In the genomic region with DNA sequence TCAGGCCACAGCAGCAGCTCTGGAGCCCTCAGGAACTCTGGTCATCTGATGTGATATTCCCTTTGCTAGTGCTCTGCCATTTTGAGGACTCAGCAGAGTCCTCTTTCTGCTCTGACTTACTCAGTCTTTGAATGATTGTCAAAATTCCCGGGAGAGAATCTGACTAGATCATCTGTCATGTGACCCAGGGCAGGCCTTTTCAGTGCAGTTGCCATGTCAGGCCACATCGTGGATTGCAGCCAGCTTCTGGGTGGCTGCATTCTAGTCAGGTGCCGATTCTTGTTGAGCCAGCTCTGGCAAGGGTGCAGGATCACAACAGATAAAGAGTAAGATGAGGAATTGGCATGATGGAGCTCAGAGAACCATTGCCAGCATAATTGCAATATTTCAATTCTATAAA, we compare ENCODE assay signal across 15 cellular contexts.
DNase-seq lines count a peak whose midpoint lies in the region; FAIRE-seq and TF ChIP-seq lines count a peak whose summit lies in the region.
"Had no signal": no experiment of that assay in that cellular context is flagged by ENCODE, and none has a peak within 500 bp of the region (broad histone marks: within the 10 kb centered on the region; RNA-seq: fewer than 3 reads in every experiment).

No MANE protein-coding gene starts in this region.

- H2AFZ ChIP-seq in astrocyte (ENCODE audit: low read depth, low read length) (peak overlapping the region; percentile 15), neural progenitor cell (replicated peaks) (peak overlapping the region; percentile 82)

- H3K27me3 Mint-ChIP-seq in astrocyte (ENCODE audit: low read depth, unreplicated experiment) = no peaks in the 10 kb centered on the region
- peaks cover 6% of the 10 kb centered on the region for H3K27me3 Mint-ChIP-seq in neural progenitor cell (ENCODE audit: insufficient read depth, low read depth)
- no peaks in the 10 kb centered on the region for H3K27me3 Mint-ChIP-seq in CD4-positive, alpha-beta memory T cell
- H3K27me3 Mint-ChIP-seq: effector memory CD8-positive, alpha-beta T cell; stimulated activated naive CD8-positive, alpha-beta T cell treated with anti-CD3 and anti-CD28 coated beads, Interleukin-15, amount 100 ng/mL, for 72 hours had no signal

- no peaks in the 10 kb centered on the region for H3K36me3 ChIP-seq in astrocyte (ENCODE audit: insufficient read depth, low read length)
- no peaks in the 10 kb centered on the region for H3K36me3 ChIP-seq in neural progenitor cell
- no peaks in the 10 kb centered on the region for H3K36me3 ChIP-seq in CD4-positive, alpha-beta memory T cell (ENCODE audit: insufficient read depth, low read length)
- H3K36me3 ChIP-seq: prostate gland had no signal

- H3K27me3 ChIP-seq in astrocyte (ENCODE audit: insufficient read depth, low read length) = no peaks in the 10 kb centered on the region
- no peaks in the 10 kb centered on the region for H3K27me3 ChIP-seq in neural progenitor cell
- H3K27me3 ChIP-seq in CD4-positive, alpha-beta memory T cell (ENCODE audit: insufficient read depth, low read length) = no peaks in the 10 kb centered on the region

- H3K4me1 Mint-ChIP-seq in astrocyte (ENCODE audit: low read depth, unreplicated experiment) (no peaks in the 10 kb centered on the region), neural progenitor cell (peaks cover 4% of the 10 kb centered on the region)
- H3K4me1 Mint-ChIP-seq in CD4-positive, alpha-beta memory T cell = no peaks in the 10 kb centered on the region
- H3K4me1 Mint-ChIP-seq: stimulated activated naive CD8-positive, alpha-beta T cell treated with anti-CD3 and anti-CD28 coated beads, Interleukin-15, amount 100 ng/mL, for 72 hours had no signal

- no peaks in the 10 kb centered on the region for H3F3A ChIP-seq in neural progenitor cell (ENCODE audit: low read depth)

- no peak overlapping the region for H3K27ac ChIP-seq in astrocyte (ENCODE audit: low read depth, low read length)
- H3K27ac ChIP-seq in neural progenitor cell = no peak overlapping the region
- H3K27ac ChIP-seq in CD4-positive, alpha-beta memory T cell (ENCODE audit: low read depth, low read length) = no peak overlapping the region
- H3K27ac ChIP-seq: prostate gland had no signal

- H3K27ac Mint-ChIP-seq in astrocyte (ENCODE audit: unreplicated experiment) = no peak overlapping the region
- H3K27ac Mint-ChIP-seq in neural progenitor cell = no peak overlapping the region
- no peak overlapping the region for H3K27ac Mint-ChIP-seq in CD4-positive, alpha-beta memory T cell
- H3K27ac Mint-ChIP-seq: effector memory CD8-positive, alpha-beta T cell; stimulated activated naive CD8-positive, alpha-beta T cell treated with anti-CD3 and anti-CD28 coated beads, Interleukin-15, amount 100 ng/mL, for 72 hours had no signal

- POLR2A ChIA-PET in CD4-positive, alpha-beta memory T cell (lab: Charles Lee; ENCODE audit: partially characterized antibody) = no interaction called here

- H3K9ac ChIP-seq in astrocyte (ENCODE audit: low read length) (no peak overlapping the region), neural progenitor cell (no peak overlapping the region)
- H3K9ac ChIP-seq: SK-N-SH had no signal

- H3K36me3 Mint-ChIP-seq in astrocyte (ENCODE audit: low read depth, unreplicated experiment) (no peaks in the 10 kb centered on the region), neural progenitor cell (peaks cover 3% of the 10 kb centered on the region)
- H3K36me3 Mint-ChIP-seq in CD4-positive, alpha-beta memory T cell = no peaks in the 10 kb centered on the region

- no peaks in the 10 kb centered on the region for H4K20me1 ChIP-seq in astrocyte (ENCODE audit: insufficient read depth, low read length)
- H4K20me1 ChIP-seq in neural progenitor cell (ENCODE audit: low read depth) = no peaks in the 10 kb centered on the region

- TF ChIP-seq CTCF in astrocyte (IDR thresholded peaks at IDR 0.05; ENCODE audit: insufficient read depth, low read depth, low read length) (no peak), neural progenitor cell (IDR thresholded peaks at IDR 0.05) (no peak)

- H3K4me3 ChIP-seq in astrocyte (ENCODE audit: insufficient read depth, low read depth, low read length) (no peak overlapping the region), neural progenitor cell (no peak overlapping the region)
- H3K4me3 ChIP-seq in CD4-positive, alpha-beta memory T cell (ENCODE audit: low read length in 2 of 2) = no peak overlapping the region
- H3K4me3 ChIP-seq: prostate gland had no signal

- DNase-seq in DMS53 treated with DMSO at 0.1 percent for 48 hours (lab: John Stamatoyannopoulos, UW; ENCODE audit: unreplicated experiment) (peak; percentile 21), NCI-H1436 treated with DMSO at 0.1 percent for 48 hours (lab: John Stamatoyannopoulos, UW) (peak; percentile 14), astrocyte (ENCODE audit: low read depth) (no peak), neural progenitor cell (ENCODE audit: low spot score) (no peak), NCI-H187 (lab: John Stamatoyannopoulos, UW) (no peak), dermis blood vessel endothelial cell (no peak), HT-29 (ENCODE audit: low spot score) (no peak)
- no peak for DNase-seq in CD4-positive, alpha-beta memory T cell
- DNase-seq: activated CD4-positive, CD25-positive, alpha-beta regulatory T cell treated with anti-CD3 and anti-CD28 coated beads, Interleukin-2, amount 50 U/mL, for 72 hours; Caco-2; effector memory CD8-positive, alpha-beta T cell; IMR-90; SK-N-SH; stimulated activated naive CD8-positive, alpha-beta T cell treated with anti-CD3 and anti-CD28 coated beads, Interleukin-15, amount 100 ng/mL, for 72 hours had no signal

- H3K4me3 Mint-ChIP-seq in astrocyte (ENCODE audit: unreplicated experiment) (no peak overlapping the region), neural progenitor cell (no peak overlapping the region)
- no peak overlapping the region for H3K4me3 Mint-ChIP-seq in CD4-positive, alpha-beta memory T cell
- H3K4me3 Mint-ChIP-seq: effector memory CD8-positive, alpha-beta T cell; stimulated activated naive CD8-positive, alpha-beta T cell treated with anti-CD3 and anti-CD28 coated beads, Interleukin-15, amount 100 ng/mL, for 72 hours had no signal

- no peaks in the 10 kb centered on the region for H3K4me1 ChIP-seq in astrocyte (ENCODE audit: insufficient read depth, low read length)
- no peaks in the 10 kb centered on the region for H3K4me1 ChIP-seq in neural progenitor cell
- H3K4me1 ChIP-seq in CD4-positive, alpha-beta memory T cell (ENCODE audit: insufficient read depth, low read length) = no peaks in the 10 kb centered on the region
- H3K4me1 ChIP-seq: Caco-2, prostate gland had no signal

- H3K9me3 Mint-ChIP-seq in astrocyte (ENCODE audit: unreplicated experiment) (peaks cover 1% of the 10 kb centered on the region), neural progenitor cell (peaks cover 5% of the 10 kb centered on the region)
- H3K9me3 Mint-ChIP-seq in CD4-positive, alpha-beta memory T cell = peaks cover 0 to 9% (median 0%) of the 10 kb centered on the region in 8 donors

- H3K9me3 ChIP-seq in astrocyte (ENCODE audit: insufficient read depth, low read depth, low read length) (no peaks in the 10 kb centered on the region), neural progenitor cell (ENCODE audit: low read depth) (no peaks in the 10 kb centered on the region)
- H3K9me3 ChIP-seq in CD4-positive, alpha-beta memory T cell (ENCODE audit: control insufficient read depth in 1 of 2, low read length in 2 of 2) = no peaks in the 10 kb centered on the region
- H3K9me3 ChIP-seq: Caco-2, prostate gland, SK-N-SH had no signal

- no peak for FAIRE-seq in astrocyte (lab: Jason Lieb, UNC)

- no peaks in the 10 kb centered on the region for H3K79me2 ChIP-seq in astrocyte (ENCODE audit: insufficient read depth, low read length)
- no peaks in the 10 kb centered on the region for H3K79me2 ChIP-seq in neural progenitor cell (ENCODE audit: low read depth)

- intact Hi-C loops in CD4-positive, alpha-beta memory T cell (cut with micrococcal nuclease) = no loop called here

- CTCF ChIA-PET in CD4-positive, alpha-beta memory T cell (lab: Charles Lee; ENCODE audit: partially characterized antibody) = no interaction called here

- H3K4me2 ChIP-seq in astrocyte (ENCODE audit: low read length) (no peak overlapping the region), neural progenitor cell (no peak overlapping the region)
- H3K4me2 ChIP-seq: SK-N-SH had no signal

Comparison
In these comparisons a context has a peak if more than half of its experiments do, and no peak if none do; other contexts are left out.
1. DNase-seq: peak in DMS53 treated with DMSO at 0.1 percent for 48 hours (single experiment) and NCI-H1436 treated with DMSO at 0.1 percent for 48 hours (single experiment); none in astrocyte (single experiment), neural progenitor cell (single experiment), NCI-H187 (0 of 2), CD4-positive, alpha-beta memory T cell (0 of 5), dermis blood vessel endothelial cell (single experiment) and HT-29 (single experiment).